In the genomic region with DNA sequence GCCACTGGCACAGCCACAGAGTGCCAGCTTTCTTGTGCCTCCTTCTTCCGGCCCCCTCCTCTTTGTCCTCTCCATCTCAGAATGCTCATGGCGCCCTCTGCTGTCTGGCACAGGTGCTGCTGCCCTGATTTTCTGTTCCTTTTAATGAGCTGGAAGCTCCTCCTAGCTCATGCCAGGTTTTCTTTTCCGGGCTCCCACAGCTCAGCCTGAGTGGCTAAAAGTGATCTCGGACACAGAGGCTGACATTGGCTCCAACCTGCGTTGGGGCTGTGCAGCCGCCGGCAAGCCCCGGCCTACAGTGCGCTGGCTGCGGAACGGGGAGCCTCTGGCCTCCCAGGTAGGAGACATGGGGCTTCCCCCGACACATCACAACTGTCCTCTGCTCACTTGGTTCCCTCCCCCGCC, we compare ENCODE assay signal across 8 cellular contexts. TPM values are rescaled to one million over a fixed set of nuclear protein-coding genes. Genes with fewer than 3 reads are reported as not detected.
A peak's percentile ranks its signal among the peaks of the same experiment; 100 is the strongest.
DNase-seq lines count a peak whose midpoint lies in the region; ATAC-seq and TF ChIP-seq lines count a peak whose summit lies in the region.

No MANE protein-coding gene starts in this region.

- no peaks in the 10 kb centered on the region for H3K36me3 ChIP-seq in BJ (ENCODE audit: control insufficient read depth, insufficient read depth, low read length)

- peaks cover 32% of the 10 kb centered on the region for H3K27me3 Mint-ChIP-seq in HFFc6 (ENCODE audit: insufficient read depth)
- H3K27me3 Mint-ChIP-seq in activated CD8-positive, alpha-beta T cell treated with anti-CD3 and anti-CD28 coated beads, Interleukin-2, amount 10 ng/mL, durations not matched to agents 7 days and 5 days (ENCODE audit: low read depth): no peaks in the 10 kb centered on the region

- peak; percentile 91 for TF ChIP-seq CTCF in BJ (IDR thresholded peaks at IDR 0.05; ENCODE audit: insufficient read depth, low read depth, low read length)
- peak; percentile 91 for TF ChIP-seq CTCF in HFFc6 (IDR thresholded peaks at IDR 0.05)

- POLR2A ChIA-PET in BJ (lab: Charles Lee): no interaction called here
- POLR2A ChIA-PET in activated CD8-positive, alpha-beta T cell treated with anti-CD3 and anti-CD28 coated beads, Interleukin-2, amount 10 ng/mL, durations not matched to agents 7 days and 5 days (lab: Charles Lee): interaction anchor here (0.6 kb wide), 1 partner anchor 12 kb away, joined by 3 read pairs; no protein-coding TSS in a partner anchor

- no peaks in the 10 kb centered on the region for H3K9me3 Mint-ChIP-seq in HFFc6
- H3K9me3 Mint-ChIP-seq in activated CD8-positive, alpha-beta T cell treated with anti-CD3 and anti-CD28 coated beads, Interleukin-2, amount 10 ng/mL, durations not matched to agents 7 days and 5 days (ENCODE audit: insufficient read depth): no peaks in the 10 kb centered on the region

- CTCF ChIA-PET in BJ (lab: Yijun Ruan, JAX): interaction anchor here (0.6 to 4.9 kb wide), 49 partner anchors 9 to 383 kb away, joined by 3 to 116 read pairs (median 5); no protein-coding TSS in a partner anchor
- CTCF ChIA-PET in activated CD8-positive, alpha-beta T cell treated with anti-CD3 and anti-CD28 coated beads, Interleukin-2, amount 10 ng/mL, durations not matched to agents 7 days and 5 days (lab: Charles Lee): interaction anchor here (0.6 to 4.1 kb wide), 61 partner anchors 8 to 1117 kb away, joined by 3 to 236 read pairs (median 5); a partner anchor contains a TSS

- H3K4me3 ChIP-seq in BJ (ENCODE audit: low read depth, low read length): no peak overlapping the region

- H3K36me3 Mint-ChIP-seq in HFFc6 (ENCODE audit: low read depth): no peaks in the 10 kb centered on the region
- no peaks in the 10 kb centered on the region for H3K36me3 Mint-ChIP-seq in activated CD8-positive, alpha-beta T cell treated with anti-CD3 and anti-CD28 coated beads, Interleukin-2, amount 10 ng/mL, durations not matched to agents 7 days and 5 days (ENCODE audit: low read depth)

- no peak overlapping the region for H3K27ac Mint-ChIP-seq in HFFc6
- H3K27ac Mint-ChIP-seq in activated CD8-positive, alpha-beta T cell treated with anti-CD3 and anti-CD28 coated beads, Interleukin-2, amount 10 ng/mL, durations not matched to agents 7 days and 5 days: no peak overlapping the region

- DNase-seq in BJ (ENCODE audit: low read depth) (no peak), HFFc6 (peak; percentile 51), NCI-H748 treated with DMSO at 0.1 percent for 48 hours (lab: John Stamatoyannopoulos, UW) (peak; percentile 38), medulla oblongata (ENCODE audit: extremely low spot score) (peak; percentile 88)
- peak; percentile 81 for DNase-seq in activated CD8-positive, alpha-beta T cell treated with anti-CD3 and anti-CD28 coated beads, Interleukin-2, amount 10 ng/mL, durations not matched to agents 7 days and 5 days
- peak; percentile 55 for DNase-seq in effector CD8-positive, alpha-beta T cell (lab: John Stamatoyannopoulos, UW)
- DNase-seq in stimulated activated CD8-positive, alpha-beta memory T cell treated with anti-CD3 and anti-CD28 coated beads, Interleukin-15, amount 100 ng/mL, for 24 hours (ENCODE audit: low read depth): peak; percentile 37

- peak; percentile 72 for ATAC-seq in activated CD8-positive, alpha-beta T cell treated with anti-CD3 and anti-CD28 coated beads, Interleukin-2, amount 10 ng/mL, durations not matched to agents 7 days and 5 days
- no peak for ATAC-seq in GM19455 (IDR thresholded peaks at IDR 0.05; ENCODE audit: unreplicated experiment)

- no peaks in the 10 kb centered on the region for H3K4me1 Mint-ChIP-seq in HFFc6 (ENCODE audit: low read depth)
- H3K4me1 Mint-ChIP-seq in activated CD8-positive, alpha-beta T cell treated with anti-CD3 and anti-CD28 coated beads, Interleukin-2, amount 10 ng/mL, durations not matched to agents 7 days and 5 days (ENCODE audit: low read depth): no peaks in the 10 kb centered on the region

- H3K27me3 ChIP-seq in BJ (ENCODE audit: control insufficient read depth, insufficient read depth, low read length): no peaks in the 10 kb centered on the region; the same call in none of the 2 replicates

- no peak overlapping the region for H3K4me3 Mint-ChIP-seq in HFFc6
- H3K4me3 Mint-ChIP-seq in activated CD8-positive, alpha-beta T cell treated with anti-CD3 and anti-CD28 coated beads, Interleukin-2, amount 10 ng/mL, durations not matched to agents 7 days and 5 days: no peak overlapping the region

RNA-seq across cellular contexts. Expression of a gene that starts 18.7 kb away (rescaled TPM):
- polyA plus RNA-seq in BJ (2011; rRNA removed): not detected in 2 replicates
- polyA minus RNA-seq in BJ (2011; rRNA and poly(A)+ RNA removed): 0.10 TPM in 1 of 2 replicates, not detected in the other
- not detected for total RNA-seq in HFFc6 (2021; fragmentation: NEBNext Ultra II Directional; extraction: Animal tissue kit (Norgen Biotek cat#: 25700))
- total RNA-seq in activated CD8-positive, alpha-beta T cell treated with anti-CD3 and anti-CD28 coated beads, Interleukin-2, amount 10 ng/mL, durations not matched to agents 7 days and 5 days: not detected

RNA-seq across cellular contexts. Expression of a gene that starts 22.6 kb away (rescaled TPM):
- polyA plus RNA-seq in BJ (2011; rRNA removed): 1.5 and 2.1 TPM in 2 replicates
- polyA minus RNA-seq in BJ (2011; rRNA and poly(A)+ RNA removed): 2.6 and 3.1 TPM in 2 replicates
- total RNA-seq in HFFc6 (2021; fragmentation: NEBNext Ultra II Directional; extraction: Animal tissue kit (Norgen Biotek cat#: 25700)): 1 to 10 TPM; 1.4 to 2.3 (median 1.7) TPM
- 1 to 10 TPM; 2.3 to 2.8 TPM for total RNA-seq in activated CD8-positive, alpha-beta T cell treated with anti-CD3 and anti-CD28 coated beads, Interleukin-2, amount 10 ng/mL, durations not matched to agents 7 days and 5 days
